In genomic region chr15:45373961-45374360, GRCh38 we compare ENCODE assay signal across 34 cellular contexts. TPM values are rescaled to one million over a fixed set of nuclear protein-coding genes. Genes with fewer than 3 reads are reported as not detected.
"Had no signal": no experiment of that assay in that cellular context is flagged by ENCODE, and none has a peak within 500 bp of the region (broad histone marks: within the 10 kb centered on the region; RNA-seq: fewer than 3 reads in every experiment).

No MANE protein-coding gene starts in this region.

- FAIRE-seq: frontal cortex, TTC549 had no signal

- H3K4me1 ChIP-seq: prostate gland had no signal

- H3K9me3 Mint-ChIP-seq: activated naive CD4-positive, alpha-beta T cell treated with anti-CD3 and anti-CD28 coated beads for 36 hours; activated naive CD8-positive, alpha-beta T cell treated with anti-CD3 and anti-CD28 coated beads for 36 hours; activated T-helper 1 cell treated with anti-CD3 and anti-CD28 coated beads, Interleukin-12 subunit alpha, Interleukin-12 subunit beta, Interleukin-2, Interleukin-4 antibody, amounts not matched to agents 30 ng/mL and 10 ng/mL and 1 ng/mL, durations not matched to agents 14 hours and 24 hours and 36 hours; immature natural killer cell; nephron; stimulated activated memory B cell treated with anti-CD40 and anti-IgM and Interleukin-4, amounts not matched to agents 10 μg/mL and 1 μg/mL and 100 μg/mL, for 72 hours had no signal

- DNase-seq: activated CD4-positive, alpha-beta T cell treated with anti-CD3 and anti-CD28 coated beads for 48 hours; activated CD4-positive, alpha-beta T cell treated with anti-CD3 and anti-CD28 coated beads, Interleukin-2, amount 50 U/mL, for 48 hours; activated CD8-positive, alpha-beta memory T cell treated with anti-CD3 and anti-CD28 coated beads for 24 hours; activated effector memory CD4-positive, alpha-beta T cell treated with anti-CD3 and anti-CD28 coated beads, Interleukin-2, amount 50 U/mL, for 16 hours; activated naive CD4-positive, alpha-beta T cell treated with anti-CD3 and anti-CD28 coated beads for 36 hours; activated naive CD8-positive, alpha-beta T cell treated with anti-CD3 and anti-CD28 coated beads for 36 hours; adrenal gland; brain microvascular endothelial cell; dermis blood vessel endothelial cell; effector CD8-positive, alpha-beta T cell; glutamatergic neuron; hypothalamus; immature natural killer cell; retina; sigmoid colon; stimulated activated CD4-positive, alpha-beta T cell treated with anti-CD3 and anti-CD28 coated beads, Interleukin-1b, Interleukin-23, amount 100 ng/mL, for 48 hours; stimulated activated CD4-positive, alpha-beta T cell treated with anti-CD3 and anti-CD28 coated beads, Interleukin-4, amount 100 ng/mL, for 4 hours; stimulated activated CD8-positive, alpha-beta memory T cell treated with anti-CD3 and anti-CD28 coated beads, Interleukin-4, amount 100 ng/mL, for 48 hours; stomach; T-helper 9 cell; transverse colon; WERI-Rb-1 had no signal

- H3K4me3 ChIP-seq: adrenal gland, ascending aorta, prostate gland, sigmoid colon, smooth muscle cell, stomach, suprapubic skin, transverse colon had no signal

- H3K36me3 ChIP-seq: adrenal gland, brain microvascular endothelial cell, prostate gland, transverse colon, WERI-Rb-1 had no signal

- H3K27me3 ChIP-seq: adrenal gland, ascending aorta, sigmoid colon, suprapubic skin, transverse colon had no signal

- H3K4me2 ChIP-seq: smooth muscle cell had no signal

- H3K36me3 Mint-ChIP-seq: immature natural killer cell had no signal

- H3K27ac ChIP-seq: ascending aorta, brain microvascular endothelial cell, prostate gland, suprapubic skin, WERI-Rb-1 had no signal

- H3K4me3 Mint-ChIP-seq: activated naive CD4-positive, alpha-beta T cell treated with anti-CD3 and anti-CD28 coated beads for 36 hours; activated naive CD8-positive, alpha-beta T cell treated with anti-CD3 and anti-CD28 coated beads for 36 hours; activated T-helper 1 cell treated with anti-CD3 and anti-CD28 coated beads, Interleukin-12 subunit alpha, Interleukin-12 subunit beta, Interleukin-2, Interleukin-4 antibody, amounts not matched to agents 30 ng/mL and 10 ng/mL and 1 ng/mL, durations not matched to agents 14 hours and 24 hours and 36 hours; immature natural killer cell; nephron; stimulated activated memory B cell treated with anti-CD40 and anti-IgM and Interleukin-4, amounts not matched to agents 10 μg/mL and 1 μg/mL and 100 μg/mL, for 72 hours had no signal

- H3K9me3 ChIP-seq: adrenal gland, ascending aorta, prostate gland, sigmoid colon, stomach, suprapubic skin, transverse colon had no signal

- ATAC-seq: activated CD4-positive, CD25-positive, alpha-beta regulatory T cell treated with anti-CD3 and anti-CD28 coated beads, Interleukin-2, amount 50 U/mL, for 24 hours; left lobe of liver; stimulated activated memory B cell treated with anti-CD40 and anti-IgM and Interleukin-4, amounts not matched to agents 10 μg/mL and 1 μg/mL and 100 μg/mL, for 72 hours had no signal

- H3K27me3 Mint-ChIP-seq: stimulated activated memory B cell treated with anti-CD40 and anti-IgM and Interleukin-4, amounts not matched to agents 10 μg/mL and 1 μg/mL and 100 μg/mL, for 72 hours had no signal

- H3K27ac Mint-ChIP-seq: activated naive CD4-positive, alpha-beta T cell treated with anti-CD3 and anti-CD28 coated beads for 36 hours; activated naive CD8-positive, alpha-beta T cell treated with anti-CD3 and anti-CD28 coated beads for 36 hours; activated T-helper 1 cell treated with anti-CD3 and anti-CD28 coated beads, Interleukin-12 subunit alpha, Interleukin-12 subunit beta, Interleukin-2, Interleukin-4 antibody, amounts not matched to agents 30 ng/mL and 10 ng/mL and 1 ng/mL, durations not matched to agents 14 hours and 24 hours and 36 hours; immature natural killer cell; stimulated activated memory B cell treated with anti-CD40 and anti-IgM and Interleukin-4, amounts not matched to agents 10 μg/mL and 1 μg/mL and 100 μg/mL, for 72 hours had no signal

RNA-seq across cellular contexts. Expression of gene GATM, which starts 4.4 kb away (rescaled TPM):
- total RNA-seq: osteocyte had no signal
